In genomic region chr18:78875268-78875997, GRCh38 we compare ENCODE assay signal across 8 cellular contexts.
DNase-seq lines count a peak whose midpoint lies in the region; ATAC-seq and TF ChIP-seq lines count a peak whose summit lies in the region.

No MANE protein-coding gene starts in this region.

- H3K4me3 ChIP-seq in DOHH2 (ENCODE audit: low read length) (no peak overlapping the region), HL-60 (replicated peaks; ENCODE audit: insufficient read depth, low read length) (no peak overlapping the region), fibroblast of mammary gland (ENCODE audit: control insufficient read depth, low read depth, low read length) (no peak overlapping the region)

- H3K4me2 ChIP-seq in DOHH2 (ENCODE audit: low read length): no peak overlapping the region

- no peaks in the 10 kb centered on the region for H4K20me1 ChIP-seq in DOHH2 (ENCODE audit: control insufficient read depth, insufficient read depth, low read depth, low read length)

- in situ Hi-C loops in SK-MEL-5 (cut with HindIII; ENCODE audit: low pct_unique_long_range_greater_than_20kb, low sequenced_read_pairs): no loop called here

- H3K36me3 ChIP-seq in DOHH2 (ENCODE audit: control insufficient read depth, low read length): no peaks in the 10 kb centered on the region

- H3F3A ChIP-seq in DOHH2 (ENCODE audit: control insufficient read depth, insufficient read depth): no peaks in the 10 kb centered on the region

- peak; percentile 48 to 76 for DNase-seq in HL-60 (ENCODE audit: low read depth in 1 of 2, low spot score in 1 of 2)
- peak; percentile 61 for DNase-seq in SK-MEL-5 (ENCODE audit: low read depth, low spot score)
- DNase-seq in fibroblast of mammary gland (ENCODE audit: low read depth): peak; percentile 10
- DNase-seq in stimulated activated CD4-positive, alpha-beta T cell treated with anti-CD3 and anti-CD28 coated beads, Interleukin-12 subunit alpha, Interleukin-12 subunit beta, amount 100 ng/mL, for 48 hours (ENCODE audit: low read depth in 2 of 3, low spot score in 1 of 3): peak; percentile 6 to 22 (median 8)
- no peak for DNase-seq in DMS79 (lab: John Stamatoyannopoulos, UW)

- H3K27me3 ChIP-seq in DOHH2 (ENCODE audit: control insufficient read depth, low read length) (no peaks in the 10 kb centered on the region), HL-60 (ENCODE audit: insufficient read depth, poor library complexity, severe bottlenecking) (peaks cover 5% of the 10 kb centered on the region)

- H3K9me2 ChIP-seq in DOHH2 (replicated peaks; ENCODE audit: control insufficient read depth, low read length): no peaks in the 10 kb centered on the region

- H3K27ac ChIP-seq in DOHH2 (ENCODE audit: low read depth, low read length) (no peak overlapping the region), HL-60 (replicated peaks) (no peak overlapping the region)

- peak; percentile 75 for TF ChIP-seq CTCF in DOHH2 (IDR thresholded peaks at IDR 0.05; ENCODE audit: low read depth, low read length, poor library complexity, severe bottlenecking)
- peak; percentile 79 for TF ChIP-seq CTCF in HL-60 (IDR thresholded peaks at IDR 0.05; ENCODE audit: insufficient read depth, low read length)
- TF ChIP-seq CTCF in fibroblast of mammary gland (conservative IDR thresholded peaks at IDR 0.05; ENCODE audit: control insufficient read depth, insufficient read depth, low read depth, low read length): peak; percentile 30

- ATAC-seq in HG02840 (IDR thresholded peaks at IDR 0.05; ENCODE audit: low FRiP score, unreplicated experiment) (no peak), GM19023 (IDR thresholded peaks at IDR 0.05; ENCODE audit: unreplicated experiment) (no peak)

- no peaks in the 10 kb centered on the region for H3K4me1 ChIP-seq in DOHH2 (ENCODE audit: control insufficient read depth, low read length)

- H3K9me3 ChIP-seq in DOHH2 (ENCODE audit: control insufficient read depth, insufficient read depth, low read length): no peaks in the 10 kb centered on the region

- H3K79me2 ChIP-seq in DOHH2 (ENCODE audit: control insufficient read depth, low read length): no peaks in the 10 kb centered on the region
